Comparison of ENCODE assay signal across 25 cellular contexts in genomic region chr18:55609426-55609825, GRCh38.
"Had no signal": no experiment of that assay in that cellular context is flagged by ENCODE, and none has a peak within 500 bp of the region (broad histone marks: within the 10 kb centered on the region; RNA-seq: fewer than 3 reads in every experiment).

No MANE protein-coding gene starts in this region.

- H3K4me3 ChIP-seq: colonic mucosa, esophagus squamous epithelium, gastrocnemius medialis, heart right ventricle, left lung, lower lobe of right lung had no signal

- H3K9me3 ChIP-seq: colonic mucosa, esophagus squamous epithelium, gastrocnemius medialis, lower lobe of right lung had no signal

- DNase-seq: colonic mucosa; cortex of kidney; effector CD8-positive, alpha-beta T cell; effector memory CD8-positive, alpha-beta T cell; endodermal cell; erythroblast; esophagus squamous epithelium; foreskin fibroblast; foreskin melanocyte; gastrocnemius medialis; glutamatergic neuron; head of caudate nucleus; heart right ventricle; hippocampal formation; left cardiac atrium; left lung; left ventricle myocardium superior; lower lobe of right lung; mesenchymal stem cell; naive thymus-derived CD4-positive, alpha-beta T cell had no signal

- FAIRE-seq: endometrium, islet of Langerhans, keratinocyte had no signal

- H3K4me1 ChIP-seq: colonic mucosa, esophagus squamous epithelium, gastrocnemius medialis, heart right ventricle, left lung, lower lobe of right lung had no signal

- H3K27me3 ChIP-seq: colonic mucosa, esophagus squamous epithelium, gastrocnemius medialis, heart right ventricle, left lung had no signal

- H3K36me3 ChIP-seq: colonic mucosa, esophagus squamous epithelium, gastrocnemius medialis, heart right ventricle, left lung, lower lobe of right lung had no signal

- H3K27ac ChIP-seq: colonic mucosa, epithelial cell of prostate, esophagus squamous epithelium, gastrocnemius medialis, heart right ventricle, left lung, lower lobe of right lung had no signal

- ATAC-seq: effector memory CD8-positive, alpha-beta T cell; esophagus mucosa; gastrocnemius medialis; heart right ventricle; left cardiac atrium; left lung; left ventricle myocardium superior; lower lobe of right lung; naive thymus-derived CD4-positive, alpha-beta T cell had no signal
